Comparison of ENCODE assay signal across 8 cellular contexts in genomic region chr12:10613334-10614055, GRCh38. TPM values are rescaled to one million over a fixed set of nuclear protein-coding genes. Genes with fewer than 3 reads are reported as not detected.
A peak's percentile ranks its signal among the peaks of the same experiment; 100 is the strongest.
DNase-seq lines count a peak whose midpoint lies in the region; ATAC-seq and TF ChIP-seq lines count a peak whose summit lies in the region.

MAGOHB (minus strand) TSS chr12:10613609; CDS start chr12:10613532, 77 bp downstream.

- peaks cover 9% of the 10 kb centered on the region for H3F3A ChIP-seq in SK-N-SH (replicated peaks; ENCODE audit: insufficient read depth)

- no peaks in the 10 kb centered on the region for H3K27me3 ChIP-seq in SK-N-SH (ENCODE audit: insufficient read depth)

- H3K4me2 ChIP-seq in SK-N-SH: peak within 1 kb of the TSS; percentile 91

- H3K9ac ChIP-seq in SK-N-SH: peak within 1 kb of the TSS; percentile 95

- TF ChIP-seq EP300 in SK-N-SH (IDR thresholded peaks at IDR 0.05; ENCODE audit: borderline replicate concordance in 1 of 2, low read depth in 1 of 2, low read length in 1 of 2): no peak

- no peaks in the 10 kb centered on the region for H3K9me2 ChIP-seq in SK-N-SH

- peak within 1 kb of the TSS; percentile 89 to 95 for H3K4me3 ChIP-seq in SK-N-SH (ENCODE audit: low read depth in 2 of 2, low read length in 1 of 2)

- CTCF ChIA-PET in SK-N-SH (lab: Yijun Ruan, JAX): interaction anchor here (1.1 kb wide), 1 partner anchor 137 kb away, joined by 4 read pairs; no protein-coding TSS in a partner anchor

- no peak for TF ChIP-seq CTCF in SK-N-SH (IDR thresholded peaks at IDR 0.05)

- H2AFZ ChIP-seq in SK-N-SH (ENCODE audit: low read depth): peak within 1 kb of the TSS; percentile 94

- H3K9me3 ChIP-seq in SK-N-SH: no peaks in the 10 kb centered on the region

- peak; percentile 93 for DNase-seq in GM04504 (ENCODE audit: low read depth)
- peak; percentile 89 for DNase-seq in NCI-H1048 (lab: John Stamatoyannopoulos, UW)
- DNase-seq in SK-N-SH: peak; percentile 82
- peak; percentile 98 for DNase-seq in activated naive CD4-positive, alpha-beta T cell treated with anti-CD3 and anti-CD28 coated beads, Interleukin-2, amount 50 U/mL, for 16 hours
- DNase-seq in germinal center (ENCODE audit: low spot score): peak; percentile 85
- peak; percentile 81 for DNase-seq in non-pigmented ciliary epithelial cell (ENCODE audit: low read depth)
- peak; percentile 95 for DNase-seq in superior temporal gyrus (ENCODE audit: extremely low spot score)

- 1% methylated on average over 33 of the region's 46 CpGs for WGBS in SK-N-SH (ENCODE audit: low lambda C conversion rate)

- peaks cover 27% of the 10 kb centered on the region for H3K79me2 ChIP-seq in SK-N-SH (ENCODE audit: insufficient read depth)

- no peaks in the 10 kb centered on the region for H4K20me1 ChIP-seq in SK-N-SH (ENCODE audit: insufficient read depth)

- peak within 1 kb of the TSS; percentile 75 to 86 for H3K27ac ChIP-seq in SK-N-SH (ENCODE audit: low read depth in 2 of 2, low read length in 1 of 2)

- no peak for TF ChIP-seq RAD21 in SK-N-SH (IDR thresholded peaks at IDR 0.05; ENCODE audit: low read length)

- H3K4me1 ChIP-seq in SK-N-SH (ENCODE audit: control insufficient read depth in 1 of 2, insufficient read depth in 2 of 2, low read depth in 1 of 2, low read length in 1 of 2): peaks cover 6 to 10% of the 10 kb centered on the region in 2 experiments

- POLR2A ChIA-PET in SK-N-SH (lab: Yijun Ruan, JAX): interaction anchor here (1.2 kb wide), 1 partner anchor 558 kb away, joined by 3 read pairs; the partner anchor contains the start of gene SMIM10L1

- peak; percentile 94 for ATAC-seq in HG02571 (IDR thresholded peaks at IDR 0.05; ENCODE audit: unreplicated experiment)

- peaks cover 22 to 23% of the 10 kb centered on the region in 2 experiments for H3K36me3 ChIP-seq in SK-N-SH (replicated peaks in 1 of 2; ENCODE audit: control insufficient read depth in 1 of 2, insufficient read depth in 2 of 2, low read length in 1 of 2)

TF ChIP-seq in SK-N-SH, 30 proteins besides CTCF, POLR2A, EP300 and RAD21 (continues in another document):
- TF ChIP-seq SIN3A (IDR thresholded peaks at IDR 0.05; ENCODE audit: borderline replicate concordance, low read depth, low read length) (peak; percentile 93; the same call in 1 of the 2 replicates), FOXM1 (IDR thresholded peaks at IDR 0.05; ENCODE audit: low read depth) (no peak), GABPA (IDR thresholded peaks at IDR 0.05; ENCODE audit: low read depth) (peak; percentile 50; the same call in 1 of the 2 replicates), ZBTB33 (IDR thresholded peaks at IDR 0.05; ENCODE audit: borderline replicate concordance, low read depth) (peak; percentile 97), MAX (IDR thresholded peaks at IDR 0.05; ENCODE audit: low read depth) (peak; percentile 96), RCOR1 (IDR thresholded peaks at IDR 0.05; ENCODE audit: low read length) (peak; percentile 38; the same call in 1 of the 2 replicates), MEF2A (IDR thresholded peaks at IDR 0.05; ENCODE audit: borderline replicate concordance, low read depth) (no peak), FOSL2 (IDR thresholded peaks at IDR 0.05; ENCODE audit: borderline replicate concordance, low read depth) (no peak), TEAD4 (IDR thresholded peaks at IDR 0.05; ENCODE audit: borderline replicate concordance, insufficient read depth) (no peak), POLR2AphosphoS5 (IDR thresholded peaks at IDR 0.05; ENCODE audit: low read depth, low read length) (peak; percentile 94), RXRA (IDR thresholded peaks at IDR 0.05; ENCODE audit: borderline replicate concordance, low read depth) (no peak), TCF12 (IDR thresholded peaks at IDR 0.05) (no peak), TAF1 (IDR thresholded peaks at IDR 0.05; ENCODE audit: borderline replicate concordance, low read depth, low read length) (peak; percentile 76), REST (IDR thresholded peaks at IDR 0.05; ENCODE audit: low read depth, low read length) (peak; percentile 68), NRF1 (IDR thresholded peaks at IDR 0.05; ENCODE audit: low read depth, low read length) (no peak), USF2 (IDR thresholded peaks at IDR 0.05; ENCODE audit: borderline replicate concordance, low read depth, low read length) (no peak), NFIC (IDR thresholded peaks at IDR 0.05; ENCODE audit: borderline replicate concordance) (no peak; the same call in 1 of the 2 replicates), USF1 (IDR thresholded peaks at IDR 0.05; ENCODE audit: borderline replicate concordance, low read depth) (no peak), MXI1 (IDR thresholded peaks at IDR 0.05; ENCODE audit: low read depth, low read length) (peak; percentile 93), JUND (IDR thresholded peaks at IDR 0.05) (no peak), RFX5 (IDR thresholded peaks at IDR 0.05; ENCODE audit: low read length) (no peak; the same call in 1 of the 2 replicates), ELF1 (IDR thresholded peaks at IDR 0.05) (peak; percentile 95), GATA2 (CRISPR knock-in tag; IDR thresholded peaks at IDR 0.05) (no peak), YY1 (IDR thresholded peaks at IDR 0.05; ENCODE audit: low read depth) (peak; percentile 84), IRF3 (IDR thresholded peaks at IDR 0.05; ENCODE audit: low read depth, low read length) (no peak)

RNA-seq across cellular contexts. Expression of gene MAGOHB, which starts in this region (rescaled TPM):
- polyA plus RNA-seq in SK-N-SH (2012; rRNA removed): 13.5 and 15.7 TPM in 2 replicates
- polyA plus RNA-seq in SK-N-SH (2012; cell fraction: cytosol; rRNA removed): 22.2 and 42.5 TPM in 2 replicates
- 2.9 and 9.9 TPM in 2 replicates for polyA plus RNA-seq in SK-N-SH (2012; cell fraction: nucleus; rRNA removed)

Comparison
In these comparisons a context has a peak if more than half of its experiments do, and no peak if none do; other contexts are left out.
1. Peak in every context shown above with its lines: DNase-seq, ATAC-seq, H3K4me3 ChIP-seq and H3K27ac ChIP-seq.